In genomic region chr10:67612577-67613537, GRCh38 we compare ENCODE assay signal across 1 cellular context.
A peak's percentile ranks its signal among the peaks of the same experiment; 100 is the strongest.
TF ChIP-seq lines count a peak whose summit lies in the region.

No MANE protein-coding gene starts in this region.

TF ChIP-seq in GM12878, 131 proteins besides CTCF, POLR2A, EP300 and RAD21 (continued from another document):
- TF ChIP-seq ZNF592 (IDR thresholded peaks at IDR 0.05) (no peak), RUNX3 (IDR thresholded peaks at IDR 0.05; ENCODE audit: low read length) (peak; percentile 82), HDAC2 (IDR thresholded peaks at IDR 0.05) (no peak)
